Comparison of ENCODE assay signal across 8 cellular contexts in genomic region chr3:129399895-129400357, GRCh38. TPM values are rescaled to one million over a fixed set of nuclear protein-coding genes. Genes with fewer than 3 reads are reported as not detected.
DNase-seq lines count a peak whose midpoint lies in the region; ATAC-seq lines count a peak whose summit lies in the region.

No MANE protein-coding gene starts in this region.

- intact Hi-C loops in activated CD4-positive, alpha-beta T cell treated with anti-CD3 and anti-CD28 coated beads, Interleukin-2, amount 10 ng/mL, durations not matched to agents 24 days and 14 days (cut with micrococcal nuclease), result loop anchor here (1.0 to 2.0 kb wide), 5 partner anchors 28 to 1347 kb away; partner anchors contain the start of genes EFCAB12, HMCES, IFT122 and RPN1
- intact Hi-C loops in posterior vena cava (cut with DNase I), result no loop called here

- H3K27ac ChIP-seq in caudate nucleus (ENCODE audit: low read depth, low read length), result peak overlapping the region; percentile 95

- H3K27me3 Mint-ChIP-seq in activated CD4-positive, alpha-beta T cell treated with anti-CD3 and anti-CD28 coated beads, Interleukin-2, amount 10 ng/mL, durations not matched to agents 24 days and 14 days, result no peaks in the 10 kb centered on the region
- no peaks in the 10 kb centered on the region for H3K27me3 Mint-ChIP-seq in naive thymus-derived CD8-positive, alpha-beta T cell

- no peak for ATAC-seq in naive thymus-derived CD8-positive, alpha-beta T cell

- DNase-seq in activated CD4-positive, alpha-beta T cell treated with anti-CD3 and anti-CD28 coated beads, Interleukin-2, amount 10 ng/mL, durations not matched to agents 24 days and 14 days, result no peak
- no peak for DNase-seq in activated CD4-positive, alpha-beta T cell treated with anti-CD3 and anti-CD28 coated beads, Interleukin-2, amount 50 U/mL, for 4 hours
- DNase-seq in LoVo (ENCODE audit: low spot score) (peak; percentile 10), caudate nucleus (lab: John Stamatoyannopoulos, UW) (peak in 1 of 61 donors; percentile 59), COR-L47 (lab: John Stamatoyannopoulos, UW) (no peak), HCEC 1CT (no peak), posterior vena cava (ENCODE audit: low spot score) (no peak)
- DNase-seq in naive thymus-derived CD8-positive, alpha-beta T cell, result no peak

- H3K27ac Mint-ChIP-seq in activated CD4-positive, alpha-beta T cell treated with anti-CD3 and anti-CD28 coated beads, Interleukin-2, amount 10 ng/mL, durations not matched to agents 24 days and 14 days, result peak overlapping the region; percentile 92
- H3K27ac Mint-ChIP-seq in naive thymus-derived CD8-positive, alpha-beta T cell, result peak overlapping the region in 9 of 10 donors; percentile 94 to 99 (median 98)

- H3K4me3 Mint-ChIP-seq in activated CD4-positive, alpha-beta T cell treated with anti-CD3 and anti-CD28 coated beads, Interleukin-2, amount 10 ng/mL, durations not matched to agents 24 days and 14 days, result peak overlapping the region; percentile 91
- H3K4me3 Mint-ChIP-seq in naive thymus-derived CD8-positive, alpha-beta T cell, result peak overlapping the region; percentile 89 to 99 (median 96)

- POLR2A ChIA-PET in naive thymus-derived CD8-positive, alpha-beta T cell (lab: Charles Lee), result interaction anchor here (0.5 to 1.9 kb wide), 6 partner anchors 40 to 214 kb away, joined by 3 to 7 read pairs (median 4); partner anchors contain the start of genes IFT122 and MBD4

- H3K4me1 Mint-ChIP-seq in activated CD4-positive, alpha-beta T cell treated with anti-CD3 and anti-CD28 coated beads, Interleukin-2, amount 10 ng/mL, durations not matched to agents 24 days and 14 days, result peaks cover 31% of the 10 kb centered on the region
- peaks cover 24 to 41% (median 34%) of the 10 kb centered on the region in 4 donors for H3K4me1 Mint-ChIP-seq in naive thymus-derived CD8-positive, alpha-beta T cell

- H3K9me3 Mint-ChIP-seq in activated CD4-positive, alpha-beta T cell treated with anti-CD3 and anti-CD28 coated beads, Interleukin-2, amount 10 ng/mL, durations not matched to agents 24 days and 14 days, result no peaks in the 10 kb centered on the region
- no peaks in the 10 kb centered on the region for H3K9me3 Mint-ChIP-seq in naive thymus-derived CD8-positive, alpha-beta T cell

- peaks cover 22% of the 10 kb centered on the region for H3K36me3 Mint-ChIP-seq in activated CD4-positive, alpha-beta T cell treated with anti-CD3 and anti-CD28 coated beads, Interleukin-2, amount 10 ng/mL, durations not matched to agents 24 days and 14 days (ENCODE audit: low read depth)
- H3K36me3 Mint-ChIP-seq in naive thymus-derived CD8-positive, alpha-beta T cell, result peaks cover 0 to 23% (median 0%) of the 10 kb centered on the region in 3 donors

RNA-seq across cellular contexts. Expression of gene EFCAB12, which starts 28.5 kb away (rescaled TPM):
- total RNA-seq in activated CD4-positive, alpha-beta T cell treated with anti-CD3 and anti-CD28 coated beads, Interleukin-2, amount 10 ng/mL, durations not matched to agents 24 days and 14 days, result 0.40 and 0.63 TPM in 2 replicates
- 1 to 10 TPM; 1.6 to 2.3 TPM for total RNA-seq in naive thymus-derived CD8-positive, alpha-beta T cell
- polyA plus RNA-seq in naive thymus-derived CD8-positive, alpha-beta T cell, result under 1 TPM in 2 of 3 donors, not detected in 1; 0.16 to 0.20 TPM
- under 1 TPM; 0.05 to 0.14 TPM for total RNA-seq in posterior vena cava

RNA-seq across cellular contexts. Expression of gene MBD4, which starts 39.8 kb away (rescaled TPM):
- 40.8 and 50.7 TPM in 2 replicates for total RNA-seq in activated CD4-positive, alpha-beta T cell treated with anti-CD3 and anti-CD28 coated beads, Interleukin-2, amount 10 ng/mL, durations not matched to agents 24 days and 14 days
- total RNA-seq in naive thymus-derived CD8-positive, alpha-beta T cell, result 10 to 100 TPM; 58.2 to 61.1 TPM
- 10 to 100 TPM; 33.6 to 40.0 (median 35.9) TPM for polyA plus RNA-seq in naive thymus-derived CD8-positive, alpha-beta T cell
- 10 to 100 TPM; 23.1 to 24.9 TPM for total RNA-seq in posterior vena cava

RNA-seq across cellular contexts. Expression of gene IFT122, which starts 40.1 kb away (rescaled TPM):
- total RNA-seq in activated CD4-positive, alpha-beta T cell treated with anti-CD3 and anti-CD28 coated beads, Interleukin-2, amount 10 ng/mL, durations not matched to agents 24 days and 14 days, result 12.3 and 13.7 TPM in 2 replicates
- 10 to 100 TPM; 22.9 to 25.2 TPM for total RNA-seq in naive thymus-derived CD8-positive, alpha-beta T cell
- polyA plus RNA-seq in naive thymus-derived CD8-positive, alpha-beta T cell, result 1 to 10 TPM; 3.3 to 6.5 (median 3.5) TPM
- 10 to 100 TPM; 22.0 to 22.5 TPM for total RNA-seq in posterior vena cava
